8 cellular contexts compared by ENCODE assay signal in genomic region chr3:9916346-9916733, GRCh38. TPM values are rescaled to one million over a fixed set of nuclear protein-coding genes. Genes with fewer than 3 reads are reported as not detected.
A peak's percentile ranks its signal among the peaks of the same experiment; 100 is the strongest.
DNase-seq lines count a peak whose midpoint lies in the region; ATAC-seq and TF ChIP-seq lines count a peak whose summit lies in the region.

No MANE protein-coding gene starts in this region.

- no peaks in the 10 kb centered on the region for H3K9me3 Mint-ChIP-seq in Calu3 (ENCODE audit: low read depth, unreplicated experiment)

- no peak for TF ChIP-seq CTCF in Calu3 (IDR thresholded peaks at IDR 0.05; ENCODE audit: unreplicated experiment)

- peak overlapping the region; percentile 64 for H3K4me2 ChIP-seq in trophoblast cell (ENCODE audit: low read length)

- peak overlapping the region; percentile 25 for H3K4ac ChIP-seq in trophoblast cell (ENCODE audit: low read depth, low read length)

- peak overlapping the region; percentile 61 for H2BK12ac ChIP-seq in trophoblast cell (ENCODE audit: low read length)

- peaks cover 17% of the 10 kb centered on the region for H3K79me1 ChIP-seq in trophoblast cell (ENCODE audit: low read length)

- H3K18ac ChIP-seq in trophoblast cell (ENCODE audit: low read length) = peak overlapping the region; percentile 44

- CTCF ChIA-PET in Calu3 (lab: Charles Lee) = interaction anchor here (0.7 to 1.7 kb wide), 6 partner anchors 9 to 225 kb away, joined by 3 to 5 read pairs (median 3); partner anchors contain the start of gene VHL

- H3K27me3 Mint-ChIP-seq in Calu3 (ENCODE audit: unreplicated experiment) = no peaks in the 10 kb centered on the region

- no TSS peak for BruUV-seq in Calu3 (replicated peaks; lab: Mats Ljungman, UMichigan)

- peak overlapping the region; percentile 16 for H2BK120ac ChIP-seq in trophoblast cell (ENCODE audit: insufficient read depth, low read length, poor library complexity)

- H3K27ac Mint-ChIP-seq in Calu3 (ENCODE audit: unreplicated experiment) = no peak overlapping the region

- WGBS in trophoblast cell (ENCODE audit: extremely low coverage, insufficient coverage, insufficient read length) = no CpG with 5 or more reads among the region's 7 CpGs

- H3K4me3 Mint-ChIP-seq in Calu3 (ENCODE audit: low read depth, unreplicated experiment) = peak overlapping the region; percentile 69

- peaks cover 20% of the 10 kb centered on the region for H3K36me3 Mint-ChIP-seq in Calu3 (ENCODE audit: insufficient read depth, unreplicated experiment)

- peaks cover 8 to 17% of the 10 kb centered on the region in 2 experiments for H3K4me1 ChIP-seq in trophoblast cell (ENCODE audit: control insufficient read depth in 1 of 2, insufficient read depth in 2 of 2, low read length in 2 of 2)

- H3K4me1 Mint-ChIP-seq in Calu3 (ENCODE audit: low read depth, unreplicated experiment) = peaks cover 9% of the 10 kb centered on the region

- no peaks in the 10 kb centered on the region for H3K27me3 ChIP-seq in trophoblast cell (ENCODE audit: insufficient read depth, low read length)

- peaks cover 10% of the 10 kb centered on the region for H3K79me2 ChIP-seq in trophoblast cell (ENCODE audit: control insufficient read depth, insufficient read depth, low read length, poor library complexity)

- H3K9ac ChIP-seq in trophoblast cell (ENCODE audit: low read length) = no peak overlapping the region

- H2AFZ ChIP-seq in trophoblast cell (ENCODE audit: insufficient read depth, low read length, poor library complexity) = peak overlapping the region; percentile 33

- intact Hi-C loops in Calu3 (cut with micrococcal nuclease; ENCODE audit: unreplicated experiment) = no loop called here

- H4K12ac ChIP-seq in trophoblast cell (ENCODE audit: low read depth, low read length) = peak overlapping the region; percentile 54

- H3K4me3 ChIP-seq in trophoblast cell (ENCODE audit: low read depth, low read length) = no peak overlapping the region

- DNase-seq in Calu3 = no peak
- peak; percentile 57 for DNase-seq in RKO (ENCODE audit: low spot score)
- peak; percentile 46 to 59 for DNase-seq in trophoblast cell
- no peak for DNase-seq in dedifferentiated amniotic fluid mesenchymal stem cell (ENCODE audit: extremely low spot score)
- DNase-seq in activated effector memory CD4-positive, alpha-beta T cell treated with anti-CD3 and anti-CD28 coated beads, Interleukin-2, amount 50 U/mL, for 16 hours = no peak
- no peak for DNase-seq in activated effector memory CD4-positive, alpha-beta T cell treated with Interleukin-2 at 50 U/mL for 16 hours
- DNase-seq in occipital lobe (lab: John Stamatoyannopoulos, UW) = no peak

- no peaks in the 10 kb centered on the region for H3K9me3 ChIP-seq in trophoblast cell (ENCODE audit: insufficient read depth, low read depth, low read length)

- peak overlapping the region; percentile 47 for H3K14ac ChIP-seq in trophoblast cell (ENCODE audit: low read length)

- no peak overlapping the region for H3K23ac ChIP-seq in trophoblast cell (ENCODE audit: low read length)

- peak overlapping the region; percentile 34 for H2BK5ac ChIP-seq in trophoblast cell (ENCODE audit: low read depth, low read length, poor library complexity)

- peak overlapping the region; percentile 80 for H4K8ac ChIP-seq in trophoblast cell (ENCODE audit: low read depth, low read length)

- H3K27ac ChIP-seq in trophoblast cell (ENCODE audit: low read depth, low read length) = peak overlapping the region; percentile 60

- peak overlapping the region; percentile 51 for H2AK5ac ChIP-seq in trophoblast cell (ENCODE audit: low read length)

- H3K36me3 ChIP-seq in trophoblast cell (ENCODE audit: control insufficient read depth in 1 of 2, insufficient read depth in 2 of 2, low read length in 2 of 2) = peaks cover 0 to under 1% of the 10 kb centered on the region in 2 experiments

- peak; percentile 12 for ATAC-seq in esophagus mucosa

- H4K91ac ChIP-seq in trophoblast cell (ENCODE audit: low read depth, low read length) = peak overlapping the region; percentile 73

RNA-seq across cellular contexts. Expression of gene IL17RC, which starts 0.6 kb away (rescaled TPM):
- total RNA-seq in Calu3 (2022) (19.1 and 24.7 TPM in 2 replicates), esophagus mucosa (26.6 TPM), occipital lobe (4.5 TPM)
- 14.2 and 15.0 TPM in 2 replicates for polyA plus RNA-seq in trophoblast cell (2013)

RNA-seq across cellular contexts. Expression of gene IL17RE, which starts 13.7 kb away (rescaled TPM):
- total RNA-seq in Calu3 (2022) = 25.5 and 30.6 TPM in 2 replicates
- 12.9 TPM for total RNA-seq in esophagus mucosa
- 5.2 and 5.9 TPM in 2 replicates for polyA plus RNA-seq in trophoblast cell (2013)
- total RNA-seq in occipital lobe = not detected

RNA-seq across cellular contexts. Expression of gene CRELD1, which starts 17.3 kb away (rescaled TPM):
- 23.2 and 25.4 TPM in 2 replicates for total RNA-seq in Calu3 (2022)
- 4.6 TPM for total RNA-seq in esophagus mucosa
- 12.6 and 13.0 TPM in 2 replicates for polyA plus RNA-seq in trophoblast cell (2013)
- total RNA-seq in occipital lobe = 17.5 TPM

RNA-seq across cellular contexts. Expression of gene JAGN1, which starts 25.9 kb away (rescaled TPM):
- total RNA-seq in Calu3 (2022) (32.4 and 34.2 TPM in 2 replicates), esophagus mucosa (18.4 TPM), occipital lobe (17.8 TPM)
- 19.5 and 20.3 TPM in 2 replicates for polyA plus RNA-seq in trophoblast cell (2013)

RNA-seq across cellular contexts. Expression of gene PRRT3, which starts 35.9 kb away (rescaled TPM):
- total RNA-seq in Calu3 (2022) (1.2 and 1.6 TPM in 2 replicates), esophagus mucosa (0.56 TPM), occipital lobe (4.1 TPM)
- polyA plus RNA-seq in trophoblast cell (2013) = 0.81 and 0.92 TPM in 2 replicates

Comparison
In these comparisons a context has a peak if more than half of its experiments do, and no peak if none do; other contexts are left out.
1. DNase-seq: peak in RKO (single experiment) and trophoblast cell (2 of 2); none in Calu3 (single experiment), dedifferentiated amniotic fluid mesenchymal stem cell (single experiment), activated effector memory CD4-positive, alpha-beta T cell treated with anti-CD3 and anti-CD28 coated beads, Interleukin-2, amount 50 U/mL, for 16 hours (single experiment), activated effector memory CD4-positive, alpha-beta T cell treated with Interleukin-2 at 50 U/mL for 16 hours (single experiment) and occipital lobe (single experiment).
2. RNA of gene IL17RE, which starts 13.7 kb away (total RNA-seq): 25.5 to 30.6 TPM in Calu3 and 12.9 TPM in esophagus mucosa (single experiment); not detected in occipital lobe (single experiment); every median in the first group is over 10 times any median in the second.